ENCODE assay signal across 8 cellular contexts in genomic region chr5:180470966-180471582, GRCh38. TPM values are rescaled to one million over a fixed set of nuclear protein-coding genes. Genes with fewer than 3 reads are reported as not detected.
DNase-seq lines count a peak whose midpoint lies in the region; ATAC-seq and TF ChIP-seq lines count a peak whose summit lies in the region.

No MANE protein-coding gene starts in this region.

- H3K27me3 Mint-ChIP-seq in activated T-cell treated with anti-CD3 and anti-CD28 coated beads, Interleukin-2, amount 50 U/mL, for 72 hours (ENCODE audit: low read depth) = peaks cover 10% of the 10 kb centered on the region

- H2BK5ac ChIP-seq in neuronal stem cell (ENCODE audit: low read length) = no peak overlapping the region

- no peak overlapping the region for H3K4me3 ChIP-seq in OCI-LY3 (ENCODE audit: low read length)
- H3K4me3 ChIP-seq in neuronal stem cell (ENCODE audit: low read length in 2 of 2) = no peak overlapping the region
- H3K4me3 ChIP-seq in stomach = no peak overlapping the region

- no peak overlapping the region for H2AK5ac ChIP-seq in neuronal stem cell (ENCODE audit: low read depth, low read length)

- ATAC-seq in HG02642 (IDR thresholded peaks at IDR 0.05; ENCODE audit: poor library complexity, unreplicated experiment) = peak; percentile 67
- ATAC-seq in activated T-cell treated with anti-CD3 and anti-CD28 coated beads, Interleukin-2, amount 50 U/mL, for 72 hours (replicated peaks in 1 of 2) = peak; percentile 60 to 69
- ATAC-seq in HG02852 (IDR thresholded peaks at IDR 0.05; ENCODE audit: unreplicated experiment) = no peak

- H4K91ac ChIP-seq in neuronal stem cell (ENCODE audit: low read depth, low read length, poor library complexity) = no peak overlapping the region

- peaks cover 15% of the 10 kb centered on the region for H3K27me3 ChIP-seq in OCI-LY3 (ENCODE audit: low read depth, low read length)
- H3K27me3 ChIP-seq in neuronal stem cell (ENCODE audit: control insufficient read depth in 3 of 3, insufficient read depth in 3 of 3, low read depth in 1 of 3, low read length in 3 of 3) = peaks cover 0 to 23% (median 0%) of the 10 kb centered on the region in 3 experiments
- peaks cover 0 to 19% (median 0%) of the 10 kb centered on the region in 3 donors for H3K27me3 ChIP-seq in stomach

- peaks cover 6% of the 10 kb centered on the region for H3K4me1 Mint-ChIP-seq in activated T-cell treated with anti-CD3 and anti-CD28 coated beads, Interleukin-2, amount 50 U/mL, for 72 hours (ENCODE audit: low read depth)

- H3K27ac Mint-ChIP-seq in activated T-cell treated with anti-CD3 and anti-CD28 coated beads, Interleukin-2, amount 50 U/mL, for 72 hours = no peak overlapping the region

- H3K36me3 ChIP-seq in OCI-LY3 (replicated peaks; ENCODE audit: low read depth, low read length) (no peaks in the 10 kb centered on the region), neuronal stem cell (replicated peaks in 1 of 2; ENCODE audit: control insufficient read depth in 2 of 2, insufficient read depth in 2 of 2, low read length in 2 of 2) (no peaks in the 10 kb centered on the region), stomach (no peaks in the 10 kb centered on the region)

- intact Hi-C loops in stomach (cut with DNase I; ENCODE audit: low total_unique reads) = no loop called here

- TF ChIP-seq EP300 in stomach (IDR thresholded peaks at IDR 0.05) = no peak

- H4K20me1 ChIP-seq in OCI-LY3 (ENCODE audit: insufficient read depth, low read length) = no peaks in the 10 kb centered on the region

- H3K4me2 ChIP-seq in OCI-LY3 (ENCODE audit: low read length) (no peak overlapping the region), neuronal stem cell (ENCODE audit: insufficient read depth, low read length, poor library complexity, severe bottlenecking) (no peak overlapping the region)

- no peak overlapping the region for H3K9ac ChIP-seq in OCI-LY3 (ENCODE audit: low read length)
- H3K9ac ChIP-seq in neuronal stem cell (ENCODE audit: low read depth, low read length, poor library complexity) = no peak overlapping the region

- no peak overlapping the region for H2BK15ac ChIP-seq in neuronal stem cell (ENCODE audit: low read length)

- no peak overlapping the region for H4K8ac ChIP-seq in neuronal stem cell (ENCODE audit: low read depth, low read length)

- no peaks in the 10 kb centered on the region for H3K79me2 ChIP-seq in OCI-LY3 (ENCODE audit: low read length)

- no peaks in the 10 kb centered on the region for H3K36me3 Mint-ChIP-seq in activated T-cell treated with anti-CD3 and anti-CD28 coated beads, Interleukin-2, amount 50 U/mL, for 72 hours (ENCODE audit: insufficient read depth in 2 of 2)

- no peaks in the 10 kb centered on the region for H3K9me3 Mint-ChIP-seq in activated T-cell treated with anti-CD3 and anti-CD28 coated beads, Interleukin-2, amount 50 U/mL, for 72 hours

- no peak for TF ChIP-seq POLR2A in stomach (IDR thresholded peaks at IDR 0.05)

- no peak overlapping the region for H2AFZ ChIP-seq in OCI-LY3 (ENCODE audit: low read depth, low read length)
- H2AFZ ChIP-seq in neuronal stem cell (ENCODE audit: low read length) = peak overlapping the region; percentile 5

- no peak overlapping the region for H3K14ac ChIP-seq in neuronal stem cell (ENCODE audit: low read length)

- H3K18ac ChIP-seq in neuronal stem cell (ENCODE audit: low read length) = no peak overlapping the region

- H3K4me1 ChIP-seq in OCI-LY3 (ENCODE audit: low read length) (peaks cover 5% of the 10 kb centered on the region; the same call in 1 of the 2 replicates), neuronal stem cell (ENCODE audit: control insufficient read depth in 2 of 2, insufficient read depth in 1 of 2, low read depth in 1 of 2, low read length in 2 of 2) (no peaks in the 10 kb centered on the region), stomach (peaks cover 0 to 26% (median 8%) of the 10 kb centered on the region in 4 donors)

- no CpG with 5 or more reads among the region's 16 CpGs for WGBS in neuronal stem cell (ENCODE audit: extremely low coverage in 2 of 2, insufficient read length in 2 of 2, insufficient replicate concordance in 1 of 2), 2 donors
- WGBS in stomach, 5 donors = 23 to 30% (median 29%) methylated on average over 15 to 16 of the region's 16 CpGs

- no peaks in the 10 kb centered on the region for H3K79me1 ChIP-seq in neuronal stem cell (ENCODE audit: low read depth, low read length)

- TF ChIP-seq CTCF in OCI-LY3 (IDR thresholded peaks at IDR 0.05; ENCODE audit: low read depth, low read length) (peak; percentile 90), stomach (IDR thresholded peaks at IDR 0.05) (peak in 6 of 7 experiments; percentile 23 to 94 (median 84))

- H3K23ac ChIP-seq in neuronal stem cell (ENCODE audit: low read depth, low read length, poor library complexity) = no peak overlapping the region

- H3K9me3 ChIP-seq in OCI-LY3 (ENCODE audit: insufficient read depth, low read length) (no peaks in the 10 kb centered on the region), neuronal stem cell (replicated peaks in 1 of 2; ENCODE audit: control insufficient read depth in 2 of 2, insufficient read depth in 1 of 2, low read depth in 1 of 2, low read length in 2 of 2) (no peaks in the 10 kb centered on the region), stomach (no peaks in the 10 kb centered on the region)

- no peak overlapping the region for H2BK12ac ChIP-seq in neuronal stem cell (ENCODE audit: low read length)

- DNase-seq in EL (peak; percentile 50), fibroblast of the conjunctiva (ENCODE audit: low read depth) (peak; percentile 51), neuronal stem cell (ENCODE audit: low spot score) (peak; percentile 70), stomach (peak; percentile 58)
- DNase-seq in activated T-cell treated with anti-CD3 and anti-CD28 coated beads, Interleukin-2, amount 50 U/mL, for 72 hours = peak; percentile 65 to 66

- H3K4me3 Mint-ChIP-seq in activated T-cell treated with anti-CD3 and anti-CD28 coated beads, Interleukin-2, amount 50 U/mL, for 72 hours = no peak overlapping the region

- no peak overlapping the region for H3K4ac ChIP-seq in neuronal stem cell (ENCODE audit: low read length)

- H2BK120ac ChIP-seq in neuronal stem cell (ENCODE audit: low read depth, low read length) = no peak overlapping the region

- H3K27ac ChIP-seq in OCI-LY3 (ENCODE audit: low read length) (no peak overlapping the region), neuronal stem cell (replicated peaks; ENCODE audit: low read length) (no peak overlapping the region), stomach (no peak overlapping the region)

RNA-seq across cellular contexts. Expression of gene CNOT6, which starts 23.1 kb away (rescaled TPM):
- 10 to 100 TPM; 34.0 to 34.3 TPM for total RNA-seq in activated T-cell treated with anti-CD3 and anti-CD28 coated beads, Interleukin-2, amount 50 U/mL, for 72 hours
- polyA plus RNA-seq in neuronal stem cell (2013, experiment 1 of 2) = 38.2 TPM
- polyA plus RNA-seq in neuronal stem cell (2013, experiment 2 of 2) = 40.6 TPM
- total RNA-seq in stomach = 10 to 100 TPM; 11.6 to 38.2 (median 16.2) TPM
- 1 to 10 TPM; 4.7 to 8.5 (median 7.3) TPM for polyA plus RNA-seq in stomach
